In the genomic region with DNA sequence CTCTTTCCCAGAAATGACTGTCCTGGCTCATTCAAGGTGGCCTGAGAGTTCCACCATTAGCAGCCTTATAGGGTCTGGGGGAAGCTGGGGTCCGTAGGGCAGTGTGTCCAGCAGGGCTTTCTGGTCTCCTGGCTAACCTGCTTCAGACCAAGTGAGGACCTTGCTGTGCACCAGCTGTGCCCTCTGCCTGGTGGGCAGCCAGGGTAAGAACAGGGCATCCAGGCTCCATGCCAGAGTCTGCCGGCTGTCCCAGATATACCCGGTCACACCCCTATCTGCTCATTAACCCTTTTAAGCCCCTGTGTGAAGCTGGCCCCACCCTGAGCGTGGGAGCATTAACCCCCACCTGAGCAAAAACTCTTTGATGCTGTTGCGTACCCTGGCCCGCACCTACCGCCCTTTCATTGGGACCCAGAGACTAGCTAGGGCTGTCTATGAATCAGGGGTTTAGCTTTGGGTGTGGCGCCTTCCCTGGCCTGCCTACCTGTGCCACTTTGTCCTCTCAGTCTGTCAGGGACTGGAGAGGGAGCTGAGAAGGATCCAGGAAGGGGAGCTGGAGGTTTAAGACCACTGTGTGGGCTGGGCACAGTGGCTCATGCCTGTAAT, we compare ENCODE assay signal across 1 cellular context.
TF ChIP-seq lines count a peak whose summit lies in the region.

No MANE protein-coding gene starts in this region.

TF ChIP-seq in A549, 52 proteins besides CTCF, POLR2A, EP300 and RAD21:
- TF ChIP-seq ESRRA (IDR thresholded peaks at IDR 0.05; ENCODE audit: borderline replicate concordance, low read length), result no peak
- TF ChIP-seq, protein P1, sequence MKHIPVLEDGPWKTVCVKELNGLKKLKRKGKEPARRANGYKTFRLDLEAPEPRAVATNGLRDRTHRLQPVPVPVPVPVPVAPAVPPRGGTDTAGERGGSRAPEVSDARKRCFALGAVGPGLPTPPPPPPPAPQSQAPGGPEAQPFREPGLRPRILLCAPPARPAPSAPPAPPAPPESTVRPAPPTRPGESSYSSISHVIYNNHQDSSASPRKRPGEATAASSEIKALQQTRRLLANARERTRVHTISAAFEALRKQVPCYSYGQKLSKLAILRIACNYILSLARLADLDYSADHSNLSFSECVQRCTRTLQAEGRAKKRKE (CRISPR knock-in tag; IDR thresholded peaks at IDR 0.05; ENCODE audit: low read depth), result no peak
